In the genomic region with DNA sequence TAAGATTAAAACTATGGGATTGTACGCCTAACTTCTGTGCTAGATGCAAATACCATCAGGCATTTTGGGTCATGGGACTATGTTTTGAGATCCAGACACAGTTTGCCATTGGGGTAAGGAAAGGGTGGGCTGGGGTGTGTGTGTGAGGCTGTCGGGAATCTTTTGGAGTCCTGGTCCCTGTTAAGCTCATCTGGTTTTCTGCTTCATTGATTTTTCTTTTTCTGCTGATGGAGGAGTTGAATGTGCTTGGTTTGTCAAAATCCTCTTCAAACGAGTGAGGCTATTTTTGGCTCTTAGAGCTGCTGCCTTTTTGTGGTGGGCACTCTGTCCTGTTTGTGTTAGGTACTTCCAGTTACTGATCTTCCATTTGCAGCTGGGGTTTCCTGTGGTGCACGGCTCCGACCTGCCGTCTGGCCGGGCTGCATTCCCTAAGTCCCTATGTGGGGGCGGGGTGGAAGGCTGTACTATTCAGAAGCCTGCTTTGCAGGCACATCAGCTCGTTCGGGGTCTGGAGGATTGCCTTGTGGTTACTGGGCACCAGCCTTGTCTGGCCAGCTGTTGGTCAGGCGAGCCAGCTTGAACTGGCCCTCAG, we compare ENCODE assay signal across 9 cellular contexts. TPM values are rescaled to one million over a fixed set of nuclear protein-coding genes. Genes with fewer than 3 reads are reported as not detected.
DNase-seq lines count a peak whose midpoint lies in the region; ATAC-seq and TF ChIP-seq lines count a peak whose summit lies in the region.
"Had no signal": no experiment of that assay in that cellular context is flagged by ENCODE, and none has a peak within 500 bp of the region (broad histone marks: within the 10 kb centered on the region; RNA-seq: fewer than 3 reads in every experiment).

No MANE protein-coding gene starts in this region.

- DNase-seq in BJ (ENCODE audit: low read depth), result no peak
- no peak for DNase-seq in HFF-Myc (ENCODE audit: extremely low read depth, low read depth)
- peak; percentile 80 for DNase-seq in SK-N-SH
- no peak for DNase-seq in epithelial cell of proximal tubule (ENCODE audit: low read depth)
- no peak for DNase-seq in cerebellar nuclear complex (lab: John Stamatoyannopoulos, UW)

- peak; percentile 21 for TF ChIP-seq RAD21 in SK-N-SH (IDR thresholded peaks at IDR 0.05; ENCODE audit: low read length)

- POLR2A ChIA-PET in BJ (lab: Charles Lee), result no interaction called here
- POLR2A ChIA-PET in SK-N-SH (lab: Yijun Ruan, JAX), result interaction anchor here (1.0 kb wide), 1 partner anchor 99 kb away, joined by 3 read pairs; no protein-coding TSS in a partner anchor

- CTCF ChIA-PET in BJ (lab: Yijun Ruan, JAX), result interaction anchor here (1.0 to 22.2 kb wide), 4 partner anchors 9 to 202 kb away, joined by 3 to 670 read pairs (median 6); no protein-coding TSS in a partner anchor
- CTCF ChIA-PET in SK-N-SH (lab: Yijun Ruan, JAX), result interaction anchor here (0.8 to 21.1 kb wide), 8 partner anchors 9 to 202 kb away, joined by 3 to 587 read pairs (median 4); a partner anchor contains a TSS

- H4K20me1 ChIP-seq in SK-N-SH (ENCODE audit: insufficient read depth), result peaks cover 56% of the 10 kb centered on the region

- H3K36me3 ChIP-seq in BJ (ENCODE audit: control insufficient read depth, insufficient read depth, low read length) (peaks cover 3% of the 10 kb centered on the region; the same call in 1 of the 2 replicates), SK-N-SH (replicated peaks in 1 of 2; ENCODE audit: control insufficient read depth in 1 of 2, insufficient read depth in 2 of 2, low read length in 1 of 2) (peaks cover 0 to 2% of the 10 kb centered on the region in 2 experiments), mucosa of stomach (ENCODE audit: control insufficient read depth, insufficient read depth, low read length) (no peaks in the 10 kb centered on the region)

- WGBS in SK-N-SH (ENCODE audit: low lambda C conversion rate), result 25% methylated on average over 11 of the region's 11 CpGs

- peaks cover 13 to 52% of the 10 kb centered on the region in 2 experiments for H3K4me1 ChIP-seq in SK-N-SH (ENCODE audit: control insufficient read depth in 1 of 2, insufficient read depth in 2 of 2, low read depth in 1 of 2, low read length in 1 of 2)
- peaks cover 43% of the 10 kb centered on the region for H3K4me1 ChIP-seq in mucosa of stomach (ENCODE audit: control insufficient read depth, insufficient read depth, low read length)

- TF ChIP-seq CTCF in BJ (IDR thresholded peaks at IDR 0.05; ENCODE audit: insufficient read depth, low read depth, low read length) (no peak), HFF-Myc (IDR thresholded peaks at IDR 0.05; ENCODE audit: low read depth, low read length, missing control alignments) (no peak), SK-N-SH (IDR thresholded peaks at IDR 0.05) (no peak), epithelial cell of proximal tubule (conservative IDR thresholded peaks at IDR 0.05; ENCODE audit: low read depth, low read length) (no peak)

- no peaks in the 10 kb centered on the region for H3F3A ChIP-seq in SK-N-SH (replicated peaks; ENCODE audit: insufficient read depth)

- ATAC-seq in GM18907 (IDR thresholded peaks at IDR 0.05; ENCODE audit: unreplicated experiment), result no peak
- ATAC-seq in activated CD4-positive, CD25-positive, alpha-beta regulatory T cell treated with anti-CD3 and anti-CD28 coated beads, Interleukin-2, amount 50 U/mL, for 24 hours, result no peak

- H3K27ac ChIP-seq in SK-N-SH (ENCODE audit: low read depth in 2 of 2, low read length in 1 of 2), result peak overlapping the region in 1 of 2 experiments; percentile 63; a peak in 2 of 4 replicates

- H3K9ac ChIP-seq in SK-N-SH, result 0 out of 2 replicates have a peak overlapping the region, but pooled peaks have one; percentile 0
- H3K9ac ChIP-seq in mucosa of stomach (ENCODE audit: low read length), result peak overlapping the region; percentile 56

- peak overlapping the region; percentile 22 for H3K4me3 ChIP-seq in BJ (ENCODE audit: low read depth, low read length)
- H3K4me3 ChIP-seq in HFF-Myc (replicated peaks; ENCODE audit: low read depth, low read length), result peak overlapping the region; percentile 53
- H3K4me3 ChIP-seq in SK-N-SH (ENCODE audit: low read depth in 2 of 2, low read length in 1 of 2), result peak overlapping the region; percentile 53 to 83
- H3K4me3 ChIP-seq in epithelial cell of proximal tubule (ENCODE audit: low read depth, low read length), result peak overlapping the region; percentile 67
- H3K4me3 ChIP-seq in mucosa of stomach (ENCODE audit: low read length), result peak overlapping the region; percentile 32

- H3K27me3 ChIP-seq in BJ (ENCODE audit: control insufficient read depth, insufficient read depth, low read length), result no peaks in the 10 kb centered on the region
- no peaks in the 10 kb centered on the region for H3K27me3 ChIP-seq in SK-N-SH (ENCODE audit: insufficient read depth)
- H3K27me3 ChIP-seq in mucosa of stomach (ENCODE audit: control insufficient read depth, insufficient read depth, low read length), result no peaks in the 10 kb centered on the region

- H2AFZ ChIP-seq in SK-N-SH (ENCODE audit: low read depth), result no peak overlapping the region

- H3K9me2 ChIP-seq in SK-N-SH, result no peaks in the 10 kb centered on the region

- peaks cover 71% of the 10 kb centered on the region for H3K79me2 ChIP-seq in SK-N-SH (ENCODE audit: insufficient read depth)

- H3K9me3 ChIP-seq in SK-N-SH (no peaks in the 10 kb centered on the region), mucosa of stomach (ENCODE audit: control insufficient read depth, low read length) (no peaks in the 10 kb centered on the region)

- peak overlapping the region; percentile 73 for H3K4me2 ChIP-seq in SK-N-SH

- TF ChIP-seq EP300 in SK-N-SH (IDR thresholded peaks at IDR 0.05; ENCODE audit: borderline replicate concordance in 1 of 2, low read depth in 1 of 2, low read length in 1 of 2), result peak in 1 of 2 experiments; percentile 28; a peak in 1 of 4 replicates

TF ChIP-seq in SK-N-SH, 30 proteins besides CTCF, POLR2A, EP300 and RAD21 (continues in another document):
- TF ChIP-seq FOSL2 (IDR thresholded peaks at IDR 0.05; ENCODE audit: borderline replicate concordance, low read depth) (no peak), GATA2 (CRISPR knock-in tag; IDR thresholded peaks at IDR 0.05) (no peak), SMC3 (IDR thresholded peaks at IDR 0.05; ENCODE audit: low read depth, low read length) (peak; percentile 17; the same call in 1 of the 2 replicates), NFIC (IDR thresholded peaks at IDR 0.05; ENCODE audit: borderline replicate concordance) (no peak), ELF1 (IDR thresholded peaks at IDR 0.05) (no peak)
- TF ChIP-seq, protein P1, sequence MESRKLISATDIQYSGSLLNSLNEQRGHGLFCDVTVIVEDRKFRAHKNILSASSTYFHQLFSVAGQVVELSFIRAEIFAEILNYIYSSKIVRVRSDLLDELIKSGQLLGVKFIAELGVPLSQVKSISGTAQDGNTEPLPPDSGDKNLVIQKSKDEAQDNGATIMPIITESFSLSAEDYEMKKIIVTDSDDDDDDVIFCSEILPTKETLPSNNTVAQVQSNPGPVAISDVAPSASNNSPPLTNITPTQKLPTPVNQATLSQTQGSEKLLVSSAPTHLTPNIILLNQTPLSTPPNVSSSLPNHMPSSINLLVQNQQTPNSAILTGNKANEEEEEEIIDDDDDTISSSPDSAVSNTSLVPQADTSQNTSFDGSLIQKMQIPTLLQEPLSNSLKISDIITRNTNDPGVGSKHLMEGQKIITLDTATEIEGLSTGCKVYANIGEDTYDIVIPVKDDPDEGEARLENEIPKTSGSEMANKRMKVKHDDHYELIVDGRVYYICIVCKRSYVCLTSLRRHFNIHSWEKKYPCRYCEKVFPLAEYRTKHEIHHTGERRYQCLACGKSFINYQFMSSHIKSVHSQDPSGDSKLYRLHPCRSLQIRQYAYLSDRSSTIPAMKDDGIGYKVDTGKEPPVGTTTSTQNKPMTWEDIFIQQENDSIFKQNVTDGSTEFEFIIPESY (IDR thresholded peaks at IDR 0.05; ENCODE audit: borderline replicate concordance, low read depth), result no peak
- TF ChIP-seq, protein P2, sequence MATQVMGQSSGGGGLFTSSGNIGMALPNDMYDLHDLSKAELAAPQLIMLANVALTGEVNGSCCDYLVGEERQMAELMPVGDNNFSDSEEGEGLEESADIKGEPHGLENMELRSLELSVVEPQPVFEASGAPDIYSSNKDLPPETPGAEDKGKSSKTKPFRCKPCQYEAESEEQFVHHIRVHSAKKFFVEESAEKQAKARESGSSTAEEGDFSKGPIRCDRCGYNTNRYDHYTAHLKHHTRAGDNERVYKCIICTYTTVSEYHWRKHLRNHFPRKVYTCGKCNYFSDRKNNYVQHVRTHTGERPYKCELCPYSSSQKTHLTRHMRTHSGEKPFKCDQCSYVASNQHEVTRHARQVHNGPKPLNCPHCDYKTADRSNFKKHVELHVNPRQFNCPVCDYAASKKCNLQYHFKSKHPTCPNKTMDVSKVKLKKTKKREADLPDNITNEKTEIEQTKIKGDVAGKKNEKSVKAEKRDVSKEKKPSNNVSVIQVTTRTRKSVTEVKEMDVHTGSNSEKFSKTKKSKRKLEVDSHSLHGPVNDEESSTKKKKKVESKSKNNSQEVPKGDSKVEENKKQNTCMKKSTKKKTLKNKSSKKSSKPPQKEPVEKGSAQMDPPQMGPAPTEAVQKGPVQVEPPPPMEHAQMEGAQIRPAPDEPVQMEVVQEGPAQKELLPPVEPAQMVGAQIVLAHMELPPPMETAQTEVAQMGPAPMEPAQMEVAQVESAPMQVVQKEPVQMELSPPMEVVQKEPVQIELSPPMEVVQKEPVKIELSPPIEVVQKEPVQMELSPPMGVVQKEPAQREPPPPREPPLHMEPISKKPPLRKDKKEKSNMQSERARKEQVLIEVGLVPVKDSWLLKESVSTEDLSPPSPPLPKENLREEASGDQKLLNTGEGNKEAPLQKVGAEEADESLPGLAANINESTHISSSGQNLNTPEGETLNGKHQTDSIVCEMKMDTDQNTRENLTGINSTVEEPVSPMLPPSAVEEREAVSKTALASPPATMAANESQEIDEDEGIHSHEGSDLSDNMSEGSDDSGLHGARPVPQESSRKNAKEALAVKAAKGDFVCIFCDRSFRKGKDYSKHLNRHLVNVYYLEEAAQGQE (IDR thresholded peaks at IDR 0.05; ENCODE audit: low read depth, low read length), result no peak

RNA-seq across cellular contexts. Expression of a gene that starts 2.9 kb away (rescaled TPM):
- polyA plus RNA-seq in BJ (2011; rRNA removed) (15.6 and 24.0 TPM in 2 replicates), SK-N-SH (2012; rRNA removed) (27.0 and 50.9 TPM in 2 replicates)
- 72.5 and 78.5 TPM in 2 replicates for polyA minus RNA-seq in BJ (2011; rRNA and poly(A)+ RNA removed)
- polyA plus RNA-seq in SK-N-SH (2012; cell fraction: cytosol; rRNA removed), result 20.3 and 29.6 TPM in 2 replicates
- 51.6 and 84.8 TPM in 2 replicates for polyA plus RNA-seq in SK-N-SH (2012; cell fraction: nucleus; rRNA removed)
- total RNA-seq in epithelial cell of proximal tubule, result 46.9 and 69.0 TPM in 2 replicates

RNA-seq across cellular contexts. Expression of a gene that starts 37.9 kb away (rescaled TPM):
- 5.7 and 10.1 TPM in 2 replicates for polyA plus RNA-seq in BJ (2011; rRNA removed)
- polyA minus RNA-seq in BJ (2011; rRNA and poly(A)+ RNA removed), result 5.8 and 8.3 TPM in 2 replicates
- 6.6 and 6.8 TPM in 2 replicates for polyA plus RNA-seq in SK-N-SH (2012; rRNA removed)
- 3.5 and 5.0 TPM in 2 replicates for polyA plus RNA-seq in SK-N-SH (2012; cell fraction: cytosol; rRNA removed)
- 10.6 TPM in 2 replicates for polyA plus RNA-seq in SK-N-SH (2012; cell fraction: nucleus; rRNA removed)
- 3.4 and 3.5 TPM in 2 replicates for total RNA-seq in epithelial cell of proximal tubule

RNA-seq across cellular contexts. Expression of a gene that starts 41.4 kb away (rescaled TPM):
- polyA plus RNA-seq in BJ (2011; rRNA removed) (0.23 and 0.32 TPM in 2 replicates), SK-N-SH (2012; rRNA removed) (1.7 and 1.8 TPM in 2 replicates)
- polyA minus RNA-seq in BJ (2011; rRNA and poly(A)+ RNA removed), result not detected in 2 replicates
- 1.4 and 1.5 TPM in 2 replicates for polyA plus RNA-seq in SK-N-SH (2012; cell fraction: cytosol; rRNA removed)
- polyA plus RNA-seq in SK-N-SH (2012; cell fraction: nucleus; rRNA removed), result 2.0 and 2.4 TPM in 2 replicates
- 0.17 and 0.72 TPM in 2 replicates for total RNA-seq in epithelial cell of proximal tubule
- total RNA-seq: subcutaneous adipose tissue had no signal
